15 cellular contexts compared by ENCODE assay signal in the genomic region with DNA sequence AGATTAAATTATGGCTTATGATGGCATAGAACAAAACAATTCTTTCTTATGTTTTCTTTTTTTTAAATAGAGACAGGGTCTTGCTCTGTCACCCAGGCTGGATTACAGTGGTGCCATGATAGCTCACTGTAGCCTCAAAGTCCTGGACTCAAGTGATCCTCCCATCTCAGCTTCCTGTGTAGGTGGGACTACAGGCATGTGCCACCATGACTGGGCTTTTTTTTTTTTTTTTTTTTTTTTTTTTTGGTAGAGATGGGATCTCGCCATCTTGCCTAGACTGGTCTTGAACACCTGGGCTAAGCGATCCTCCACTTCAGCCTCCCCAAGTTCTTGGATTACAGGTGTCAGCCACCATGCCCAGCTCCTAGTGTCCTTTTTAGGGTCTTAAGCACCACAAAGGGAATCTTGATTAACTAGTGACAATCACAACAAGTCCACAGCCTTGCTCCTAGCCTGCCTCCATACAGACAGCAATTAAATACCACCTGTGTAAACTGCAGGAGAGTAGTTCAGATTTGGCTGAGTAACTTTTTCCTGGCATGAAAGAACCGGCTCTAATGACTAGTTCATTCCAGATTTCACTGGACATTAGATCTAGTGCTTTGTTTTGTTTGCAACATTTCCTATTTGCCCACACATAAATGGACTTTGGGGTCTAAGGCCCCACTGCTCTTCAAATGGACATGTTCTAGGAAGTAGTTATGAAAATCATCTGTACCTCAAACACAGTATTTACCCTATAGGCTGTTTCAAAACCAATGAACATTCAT.
DNase-seq lines count a peak whose midpoint lies in the region; ATAC-seq and TF ChIP-seq lines count a peak whose summit lies in the region.
"Had no signal": no experiment of that assay in that cellular context is flagged by ENCODE, and none has a peak within 500 bp of the region (broad histone marks: within the 10 kb centered on the region; RNA-seq: fewer than 3 reads in every experiment).

No MANE protein-coding gene starts in this region.

- H3K9me3 ChIP-seq in mesenchymal stem cell (ENCODE audit: control insufficient read depth, low read length): no peaks in the 10 kb centered on the region
- H3K9me3 ChIP-seq in SJCRH30 (replicated peaks): no peaks in the 10 kb centered on the region

- H3K27ac ChIP-seq in mesenchymal stem cell (ENCODE audit: low read length, poor library complexity, severe bottlenecking): peak overlapping the region; percentile 74
- no peak overlapping the region for H3K27ac ChIP-seq in SJCRH30
- H3K27ac ChIP-seq: neural progenitor cell had no signal

- DNase-seq in AG09309 (ENCODE audit: low read depth) (peak; percentile 24), NCI-H146 (lab: John Stamatoyannopoulos, UW) (peak; percentile 61), chondrocyte (ENCODE audit: low spot score) (no peak), mesenchymal stem cell (peak; percentile 46), hepatic stellate cell (ENCODE audit: low spot score) (no peak), KG1 (lab: John Stamatoyannopoulos, UW) (no peak), SJCRH30 (no peak)
- DNase-seq: activated CD4-positive, alpha-beta T cell treated with anti-CD3 and anti-CD28 coated beads, Interleukin-2, amount 50 U/mL, for 1 hour; activated naive CD4-positive, alpha-beta T cell; glutamatergic neuron; left cardiac atrium; stimulated activated CD8-positive, alpha-beta memory T cell treated with anti-CD3 and anti-CD28 coated beads, Interleukin-4, amount 100 ng/mL, for 48 hours had no signal

- H3K79me1 ChIP-seq in mesenchymal stem cell (replicated peaks; ENCODE audit: low read length, poor library complexity, severe bottlenecking): peaks cover 13% of the 10 kb centered on the region

- H3K36me3 ChIP-seq in mesenchymal stem cell (ENCODE audit: control insufficient read depth in 1 of 2, insufficient read depth in 2 of 2, low read depth in 1 of 2, low read length in 2 of 2) (peaks cover 12 to 59% of the 10 kb centered on the region in 2 experiments), SJCRH30 (peaks cover 29% of the 10 kb centered on the region)

- H3K9ac ChIP-seq in mesenchymal stem cell (ENCODE audit: low read length): peak overlapping the region; percentile 28
- H3K9ac ChIP-seq: neural progenitor cell had no signal

- no peak overlapping the region for H2BK120ac ChIP-seq in mesenchymal stem cell (ENCODE audit: low read depth, low read length)

- no peak overlapping the region for H2AFZ ChIP-seq in mesenchymal stem cell (ENCODE audit: low read depth, low read length)
- H2AFZ ChIP-seq: neural progenitor cell had no signal

- H3K27me3 ChIP-seq in mesenchymal stem cell (ENCODE audit: control insufficient read depth in 1 of 2, insufficient read depth in 1 of 2, low read length in 2 of 2) (no peaks in the 10 kb centered on the region), SJCRH30 (no peaks in the 10 kb centered on the region)
- H3K27me3 ChIP-seq: neural progenitor cell had no signal

- no peak overlapping the region for H2AK5ac ChIP-seq in mesenchymal stem cell (ENCODE audit: low read length, severe bottlenecking)

- H3K4me1 Mint-ChIP-seq in chondrocyte (ENCODE audit: low read depth): peaks cover 43% of the 10 kb centered on the region
- H3K4me1 Mint-ChIP-seq: neural progenitor cell had no signal

- H3K14ac ChIP-seq in mesenchymal stem cell (ENCODE audit: low read length in 2 of 2): no peak overlapping the region

- H2BK5ac ChIP-seq in mesenchymal stem cell (ENCODE audit: low read depth, low read length, poor library complexity, severe bottlenecking): no peak overlapping the region

- TF ChIP-seq CTCF in AG09309 (IDR thresholded peaks at IDR 0.05; ENCODE audit: control insufficient read depth, insufficient read depth, low read depth, low read length, missing control alignments) (no peak), chondrocyte (IDR thresholded peaks at IDR 0.05) (no peak)

- H4K91ac ChIP-seq in mesenchymal stem cell (ENCODE audit: low read length): no peak overlapping the region

- H3K4me3 Mint-ChIP-seq in chondrocyte (ENCODE audit: unreplicated experiment): no peak overlapping the region
- H3K4me3 Mint-ChIP-seq: neural progenitor cell had no signal

- peaks cover 12% of the 10 kb centered on the region for H3K36me3 Mint-ChIP-seq in chondrocyte (ENCODE audit: low read depth)

- H3K4me3 ChIP-seq in AG09309 (ENCODE audit: control insufficient read depth, low read depth, low read length) (no peak overlapping the region), mesenchymal stem cell (ENCODE audit: insufficient read depth in 1 of 2, low read depth in 1 of 2, low read length in 2 of 2) (no peak overlapping the region), SJCRH30 (no peak overlapping the region)
- H3K4me3 ChIP-seq: coronary artery, neural progenitor cell had no signal

- 97% methylated on average over 3 of the region's 3 CpGs for WGBS in mesenchymal stem cell

- peak overlapping the region; percentile 82 for H3K27ac Mint-ChIP-seq in chondrocyte (ENCODE audit: unreplicated experiment)
- H3K27ac Mint-ChIP-seq: neural progenitor cell had no signal

- H3K27me3 Mint-ChIP-seq in chondrocyte (ENCODE audit: low read depth): no peaks in the 10 kb centered on the region

- no peak overlapping the region for H3K4ac ChIP-seq in mesenchymal stem cell (ENCODE audit: low read depth in 1 of 2, low read length in 2 of 2)

- no peak overlapping the region for H3K18ac ChIP-seq in mesenchymal stem cell (ENCODE audit: low read depth in 1 of 2, low read length in 2 of 2)

- no peak overlapping the region for H3K23ac ChIP-seq in mesenchymal stem cell (ENCODE audit: low read length in 2 of 2)

- H3K4me1 ChIP-seq in mesenchymal stem cell (ENCODE audit: control insufficient read depth, insufficient read depth, low read depth, low read length) (peaks cover 11% of the 10 kb centered on the region), SJCRH30 (no peaks in the 10 kb centered on the region)
- H3K4me1 ChIP-seq: neural progenitor cell had no signal

- H3K4me2 ChIP-seq in mesenchymal stem cell (ENCODE audit: low read length, poor library complexity, severe bottlenecking): no peak overlapping the region
- H3K4me2 ChIP-seq: neural progenitor cell had no signal

- H3K9me3 Mint-ChIP-seq in chondrocyte (ENCODE audit: low read depth): no peaks in the 10 kb centered on the region
- H3K9me3 Mint-ChIP-seq: neural progenitor cell had no signal

- H2BK12ac ChIP-seq in mesenchymal stem cell (ENCODE audit: low read length in 2 of 2): no peak overlapping the region

- no peak for ATAC-seq in HG03469 (IDR thresholded peaks at IDR 0.05; ENCODE audit: unreplicated experiment)
- ATAC-seq: left cardiac atrium had no signal

- no peak overlapping the region for H2BK15ac ChIP-seq in mesenchymal stem cell (ENCODE audit: low read depth, poor library complexity, severe bottlenecking)

- H4K8ac ChIP-seq in mesenchymal stem cell (ENCODE audit: low read length): no peak overlapping the region

Comparison
In these comparisons a context has a peak if more than half of its experiments do, and no peak if none do; other contexts are left out.
1. DNase-seq: peak in AG09309 (single experiment), NCI-H146 (single experiment) and mesenchymal stem cell (single experiment); none in chondrocyte (single experiment), hepatic stellate cell (single experiment), KG1 (single experiment) and SJCRH30 (0 of 2).